Comparison of ENCODE assay signal across 25 cellular contexts in genomic region chr2:19569300-19569791, GRCh38.
DNase-seq lines count a peak whose midpoint lies in the region; ATAC-seq and TF ChIP-seq lines count a peak whose summit lies in the region.
"Had no signal": no experiment of that assay in that cellular context is flagged by ENCODE, and none has a peak within 500 bp of the region (broad histone marks: within the 10 kb centered on the region; RNA-seq: fewer than 3 reads in every experiment).

No MANE protein-coding gene starts in this region.

- no peak for ATAC-seq in HG02870 (IDR thresholded peaks at IDR 0.05; ENCODE audit: unreplicated experiment)

- H3K9ac ChIP-seq in HUES48 (ENCODE audit: low read depth, low read length), result no peak overlapping the region

- H3K27ac Mint-ChIP-seq in CD8-positive, alpha-beta memory T cell, result no peak overlapping the region
- H3K27ac Mint-ChIP-seq: activated B cell treated with CpG ODN at 0.5 μM for 24 hours; CD4-positive, CD25-positive, alpha-beta regulatory T cell; stimulated activated naive CD8-positive, alpha-beta T cell treated with anti-CD3 and anti-CD28 coated beads, Interleukin-15, Interleukin-2, amounts not matched to agents 100 ng/mL and 50 ng/mL, for 24 hours had no signal

- H3K4me3 ChIP-seq in HUES48 (ENCODE audit: low read depth, low read length) (no peak overlapping the region), cardiac fibroblast (replicated peaks in 1 of 2; ENCODE audit: low read depth in 2 of 2, low read length in 2 of 2) (no peak overlapping the region), dorsolateral prefrontal cortex (no peak overlapping the region)
- no peak overlapping the region for H3K4me3 ChIP-seq in CD8-positive, alpha-beta memory T cell (ENCODE audit: low read length)
- H3K4me3 ChIP-seq: sigmoid colon, transverse colon had no signal

- H3K9me3 Mint-ChIP-seq in CD8-positive, alpha-beta memory T cell, result peaks cover 0 to 1% (median 0%) of the 10 kb centered on the region in 5 donors
- H3K9me3 Mint-ChIP-seq: activated B cell treated with CpG ODN at 0.5 μM for 24 hours; stimulated activated naive CD8-positive, alpha-beta T cell treated with anti-CD3 and anti-CD28 coated beads, Interleukin-15, Interleukin-2, amounts not matched to agents 100 ng/mL and 50 ng/mL, for 24 hours had no signal

- no peak overlapping the region for H3K4me3 Mint-ChIP-seq in CD8-positive, alpha-beta memory T cell
- H3K4me3 Mint-ChIP-seq: activated B cell treated with CpG ODN at 0.5 μM for 24 hours; CD4-positive, CD25-positive, alpha-beta regulatory T cell; stimulated activated naive CD8-positive, alpha-beta T cell treated with anti-CD3 and anti-CD28 coated beads, Interleukin-15, Interleukin-2, amounts not matched to agents 100 ng/mL and 50 ng/mL, for 24 hours had no signal

- no peaks in the 10 kb centered on the region for H3K36me3 Mint-ChIP-seq in CD8-positive, alpha-beta memory T cell
- H3K36me3 Mint-ChIP-seq: CD4-positive, CD25-positive, alpha-beta regulatory T cell had no signal

- TF ChIP-seq CTCF in 22Rv1 (IDR thresholded peaks at IDR 0.05) (no peak), cardiac fibroblast (IDR thresholded peaks at IDR 0.05; ENCODE audit: low read depth, low read length) (no peak), dorsolateral prefrontal cortex (IDR thresholded peaks at IDR 0.05 in 54 of 56, conservative IDR thresholded peaks at IDR 0.05 in 2 of 56; ENCODE audit: low read depth in 1 of 56, partially characterized antibody in 56 of 56) (no peak)

- CTCF ChIA-PET in CD8-positive, alpha-beta memory T cell (lab: Charles Lee), result no interaction called here

- no peaks in the 10 kb centered on the region for H3K4me1 ChIP-seq in HUES48 (ENCODE audit: control insufficient read depth, insufficient read depth, low read length)
- no peaks in the 10 kb centered on the region for H3K4me1 ChIP-seq in CD8-positive, alpha-beta memory T cell (ENCODE audit: insufficient read depth, low read length)

- intact Hi-C loops in dorsolateral prefrontal cortex (cut with DNase I), result no loop called here

- no peaks in the 10 kb centered on the region for H3K27me3 ChIP-seq in HUES48 (ENCODE audit: control insufficient read depth, insufficient read depth, low read length)
- peaks cover 0 to 25% (median 4%) of the 10 kb centered on the region in 45 donors for H3K27me3 ChIP-seq in dorsolateral prefrontal cortex
- no peaks in the 10 kb centered on the region for H3K27me3 ChIP-seq in CD8-positive, alpha-beta memory T cell (ENCODE audit: insufficient read depth, low read length, poor library complexity, severe bottlenecking)
- H3K27me3 ChIP-seq: neutrophil, sigmoid colon, transverse colon had no signal

- peaks cover 6 to 24% of the 10 kb centered on the region in 2 donors for H3K27me3 Mint-ChIP-seq in CD8-positive, alpha-beta memory T cell

- H3K27ac ChIP-seq in 22Rv1, result peak overlapping the region; percentile 50
- H3K27ac ChIP-seq in HUES48 (ENCODE audit: low read depth, low read length), result peak overlapping the region; percentile 2
- no peak overlapping the region for H3K27ac ChIP-seq in dorsolateral prefrontal cortex
- H3K27ac ChIP-seq in CD8-positive, alpha-beta memory T cell (ENCODE audit: low read depth, low read length), result no peak overlapping the region
- H3K27ac ChIP-seq: neutrophil, sigmoid colon, transverse colon had no signal

- no peaks in the 10 kb centered on the region for H3K36me3 ChIP-seq in HUES48 (ENCODE audit: control insufficient read depth, insufficient read depth, low read length)
- H3K36me3 ChIP-seq in CD8-positive, alpha-beta memory T cell (ENCODE audit: insufficient read depth, low read length), result no peaks in the 10 kb centered on the region
- H3K36me3 ChIP-seq: neutrophil, sigmoid colon, transverse colon had no signal

- no peaks in the 10 kb centered on the region for H3K9me3 ChIP-seq in HUES48 (ENCODE audit: control insufficient read depth, insufficient read depth, low read length)
- H3K9me3 ChIP-seq in CD8-positive, alpha-beta memory T cell (ENCODE audit: low read length), result no peaks in the 10 kb centered on the region
- H3K9me3 ChIP-seq: neutrophil, sigmoid colon, transverse colon had no signal

- POLR2A ChIA-PET in CD8-positive, alpha-beta memory T cell (lab: Charles Lee), result no interaction called here

- DNase-seq in cardiac fibroblast (ENCODE audit: low read depth in 2 of 2), result peak; percentile 46 to 50
- peak; percentile 32 for DNase-seq in kidney tubule cell (ENCODE audit: low spot score)
- DNase-seq in dorsolateral prefrontal cortex, result no peak
- no peak for DNase-seq in CD8-positive, alpha-beta memory T cell
- no peak for DNase-seq in amniotic stem cell (lab: John Stamatoyannopoulos, UW)
- DNase-seq: activated B cell treated with CpG ODN at 0.5 μM for 24 hours; activated CD8-positive, alpha-beta memory T cell treated with anti-CD3 and anti-CD28 coated beads for 24 hours; caudate nucleus; CD4-positive, CD25-positive, alpha-beta regulatory T cell; DMS53; effector CD4-positive, alpha-beta T cell; foreskin fibroblast; hippocampal formation; NCI-H1092; NCI-H2081; NCI-H524 treated with DMSO at 0.1 percent for 48 hours; SHP77 treated with DMSO at 0.1 percent for 48 hours; sigmoid colon; stimulated activated CD4-positive, alpha-beta T cell treated with anti-CD3 and anti-CD28 coated beads, Interleukin-2, amount 100 ng/mL, for 24 hours; transverse colon had no signal

- no peaks in the 10 kb centered on the region for H3K4me1 Mint-ChIP-seq in CD8-positive, alpha-beta memory T cell
- H3K4me1 Mint-ChIP-seq: activated B cell treated with CpG ODN at 0.5 μM for 24 hours; CD4-positive, CD25-positive, alpha-beta regulatory T cell had no signal

Comparison
In these comparisons a context has a peak if more than half of its experiments do, and no peak if none do; other contexts are left out.
1. H3K27ac ChIP-seq: peak in 22Rv1 (single experiment) and HUES48 (single experiment); none in dorsolateral prefrontal cortex (0 of 59) and CD8-positive, alpha-beta memory T cell (single experiment).
2. DNase-seq: peak in cardiac fibroblast (2 of 2) and kidney tubule cell (single experiment); none in dorsolateral prefrontal cortex (0 of 10), CD8-positive, alpha-beta memory T cell (0 of 5) and amniotic stem cell (single experiment).